8 cellular contexts compared by ENCODE assay signal in genomic region chr15:90095521-90095959, GRCh38. TPM values are rescaled to one million over a fixed set of nuclear protein-coding genes. Genes with fewer than 3 reads are reported as not detected.
DNase-seq lines count a peak whose midpoint lies in the region; ATAC-seq and TF ChIP-seq lines count a peak whose summit lies in the region.

No MANE protein-coding gene starts in this region.

- H3K27ac ChIP-seq in hepatocyte (peak overlapping the region; percentile 31), upper lobe of left lung (peak overlapping the region; percentile 24 to 60 (median 37))

- H3K4me1 ChIP-seq in hepatocyte (ENCODE audit: insufficient read depth): peaks cover 35% of the 10 kb centered on the region
- peaks cover 31 to 51% (median 42%) of the 10 kb centered on the region in 4 donors for H3K4me1 ChIP-seq in upper lobe of left lung

- H3K27me3 ChIP-seq in hepatocyte (no peaks in the 10 kb centered on the region), upper lobe of left lung (no peaks in the 10 kb centered on the region)

- TF ChIP-seq CTCF in hepatocyte (IDR thresholded peaks at IDR 0.05; ENCODE audit: poor library complexity) (no peak), upper lobe of left lung (IDR thresholded peaks at IDR 0.05) (no peak)

- peak; percentile 33 for DNase-seq in activated naive CD4-positive, alpha-beta T cell treated with Interleukin-2 at 50 U/mL for 16 hours
- no peak for DNase-seq in activated naive CD4-positive, alpha-beta T cell treated with anti-CD3 and anti-CD28 coated beads, Interleukin-2, amount 50 U/mL, for 16 hours
- DNase-seq in SW480 (ENCODE audit: low spot score): peak; percentile 83
- no peak for DNase-seq in hepatocyte (ENCODE audit: low spot score)
- no peak for DNase-seq in upper lobe of left lung
- no peak for DNase-seq in hepatic stellate cell (ENCODE audit: low spot score)
- no peak for DNase-seq in UCSD-AML1 (lab: John Stamatoyannopoulos, UW; ENCODE audit: unreplicated experiment)

- H3K4me2 ChIP-seq in hepatocyte: peak overlapping the region; percentile 10

- H2AFZ ChIP-seq in hepatocyte: no peak overlapping the region

- no peak overlapping the region for H3K4me3 ChIP-seq in hepatocyte
- no peak overlapping the region for H3K4me3 ChIP-seq in upper lobe of left lung

- WGBS in hepatocyte (ENCODE audit: low lambda C conversion rate, missing lambda C conversion rate): 35% methylated on average over 3 of the region's 3 CpGs
- WGBS in upper lobe of left lung, 2 donors: 44 to 59% methylated on average over 3 of the region's 3 CpGs

- peaks cover 24% of the 10 kb centered on the region for H4K20me1 ChIP-seq in hepatocyte (ENCODE audit: insufficient read depth, poor library complexity, severe bottlenecking)

- H3K79me2 ChIP-seq in hepatocyte: peaks cover 92% of the 10 kb centered on the region

- no peaks in the 10 kb centered on the region for H3K9me3 ChIP-seq in hepatocyte (ENCODE audit: low read depth)
- no peaks in the 10 kb centered on the region for H3K9me3 ChIP-seq in upper lobe of left lung

- H3K36me3 ChIP-seq in hepatocyte (replicated peaks; ENCODE audit: insufficient read depth, low read depth) (no peaks in the 10 kb centered on the region), upper lobe of left lung (peaks cover 0 to 8% (median 3%) of the 10 kb centered on the region in 4 donors)

- no peak for TF ChIP-seq POLR2A in upper lobe of left lung (IDR thresholded peaks at IDR 0.05)

- no peaks in the 10 kb centered on the region for H3K9me2 ChIP-seq in hepatocyte (replicated peaks; ENCODE audit: insufficient read depth)

- no peak for TF ChIP-seq EP300 in upper lobe of left lung (IDR thresholded peaks at IDR 0.05)

- peak in 1 of 2 donors; percentile 44 for ATAC-seq in upper lobe of left lung (ENCODE audit: low FRiP score in 2 of 2)
- ATAC-seq in HG02763 (IDR thresholded peaks at IDR 0.05; ENCODE audit: unreplicated experiment): no peak

RNA-seq across cellular contexts. Expression of gene IDH2, which starts 6.7 kb away (rescaled TPM):
- total RNA-seq in hepatocyte: 157 and 163 TPM in 2 replicates
- polyA plus RNA-seq in hepatocyte: 310 and 327 TPM in 2 replicates
- total RNA-seq in upper lobe of left lung: 10 to 100 TPM; 41.5 to 72.1 (median 48.7) TPM

Comparison
In these comparisons a context has a peak if more than half of its experiments do, and no peak if none do; other contexts are left out.
1. DNase-seq: peak in activated naive CD4-positive, alpha-beta T cell treated with Interleukin-2 at 50 U/mL for 16 hours (single experiment) and SW480 (single experiment); none in activated naive CD4-positive, alpha-beta T cell treated with anti-CD3 and anti-CD28 coated beads, Interleukin-2, amount 50 U/mL, for 16 hours (single experiment), hepatocyte (single experiment), upper lobe of left lung (0 of 2), hepatic stellate cell (single experiment) and UCSD-AML1 (single experiment).